ENCODE assay signal across 8 cellular contexts in genomic region chr11:10857604-10858504, GRCh38. TPM values are rescaled to one million over a fixed set of nuclear protein-coding genes. Genes with fewer than 3 reads are reported as not detected.
DNase-seq lines count a peak whose midpoint lies in the region; ATAC-seq and TF ChIP-seq lines count a peak whose summit lies in the region.

Gene ZBED5, minus strand, starts transcription at chr11:10858053. Its CDS starts 3,108 bp downstream, at chr11:10854945.

- H3K27me3 ChIP-seq in CD8-positive, alpha-beta memory T cell (ENCODE audit: insufficient read depth, low read length, poor library complexity, severe bottlenecking) = no peaks in the 10 kb centered on the region
- H3K27me3 ChIP-seq in lung (ENCODE audit: control insufficient read depth, insufficient read depth) = no peaks in the 10 kb centered on the region

- peak; percentile 90 to 97 (median 96) for DNase-seq in CD8-positive, alpha-beta memory T cell
- DNase-seq in HS-27A (ENCODE audit: low read depth) (peak; percentile 94), NK-92 (lab: John Stamatoyannopoulos, UW; ENCODE audit: unreplicated experiment) (peak; percentile 76), lung (ENCODE audit: low spot score) (peak; percentile 96)
- DNase-seq in activated CD8-positive, alpha-beta memory T cell treated with anti-CD3 and anti-CD28 coated beads for 1 hour (ENCODE audit: extremely low read depth in 1 of 2, low read depth in 1 of 2) = peak; percentile 84 to 92
- peak; percentile 90 for DNase-seq in effector CD4-positive, alpha-beta T cell
- DNase-seq in stimulated activated CD4-positive, alpha-beta T cell treated with anti-CD3 and anti-CD28 coated beads, TNF-alpha, amount 100 ng/mL, for 4 hours (ENCODE audit: low read depth in 3 of 3) = peak; percentile 84 to 92 (median 91)

- ATAC-seq in GM19467 (IDR thresholded peaks at IDR 0.05; ENCODE audit: unreplicated experiment) (peak; percentile 90), lung (ENCODE audit: insufficient read depth, low FRiP score) (peak; percentile 98)

- CTCF ChIA-PET in CD8-positive, alpha-beta memory T cell (lab: Charles Lee) = interaction anchor here (0.9 to 3.2 kb wide), 8 partner anchors 10 to 65 kb away, joined by 3 to 32 read pairs (median 6); partner anchors contain the start of gene EIF4G2

- H3K9me3 ChIP-seq in CD8-positive, alpha-beta memory T cell (ENCODE audit: low read length) = no peaks in the 10 kb centered on the region
- no peaks in the 10 kb centered on the region for H3K9me3 ChIP-seq in lung (ENCODE audit: control insufficient read depth in 2 of 2, insufficient read depth in 1 of 2, low read length in 1 of 2)

- H3K4me3 ChIP-seq in CD8-positive, alpha-beta memory T cell (ENCODE audit: low read length) = peak within 1 kb of the TSS; percentile 75
- peak within 1 kb of the TSS; percentile 92 for H3K4me3 ChIP-seq in lung

- H3K36me3 ChIP-seq in CD8-positive, alpha-beta memory T cell (ENCODE audit: insufficient read depth, low read length) = peaks cover 19% of the 10 kb centered on the region
- H3K36me3 ChIP-seq in lung (ENCODE audit: control insufficient read depth in 2 of 2, insufficient read depth in 2 of 2, low read length in 2 of 2) = peaks cover 1 to 19% of the 10 kb centered on the region in 2 donors

- H3K4me1 ChIP-seq in CD8-positive, alpha-beta memory T cell (ENCODE audit: insufficient read depth, low read length) = peaks cover 27% of the 10 kb centered on the region
- H3K4me1 ChIP-seq in lung (ENCODE audit: control insufficient read depth in 2 of 2, insufficient read depth in 2 of 2, low read length in 2 of 2) = peaks cover 0 to 7% of the 10 kb centered on the region in 2 donors

- H3K27me3 Mint-ChIP-seq in CD8-positive, alpha-beta memory T cell = no peaks in the 10 kb centered on the region

- H3K36me3 Mint-ChIP-seq in CD8-positive, alpha-beta memory T cell = peaks cover 5 to 49% (median 14%) of the 10 kb centered on the region in 3 donors

- peak within 1 kb of the TSS; percentile 96 to 100 (median 99) for H3K27ac Mint-ChIP-seq in CD8-positive, alpha-beta memory T cell

- H3K9me3 Mint-ChIP-seq in CD8-positive, alpha-beta memory T cell = no peaks in the 10 kb centered on the region

- TF ChIP-seq CTCF in lung (IDR thresholded peaks at IDR 0.05; ENCODE audit: control extremely low read depth, extremely low read depth) = no peak

- H3K4me3 Mint-ChIP-seq in CD8-positive, alpha-beta memory T cell = peak within 1 kb of the TSS; percentile 95 to 100 (median 99)

- H3K27ac ChIP-seq in CD8-positive, alpha-beta memory T cell (ENCODE audit: low read depth, low read length) = peak within 1 kb of the TSS; percentile 89
- peak within 1 kb of the TSS; percentile 99 for H3K27ac ChIP-seq in lung (ENCODE audit: low read depth in 1 of 2, low read length in 1 of 2)

- POLR2A ChIA-PET in CD8-positive, alpha-beta memory T cell (lab: Charles Lee) = interaction anchor here (0.6 to 8.1 kb wide), 11 partner anchors 9 to 1948 kb away, joined by 3 to 248 read pairs (median 4); partner anchors contain the start of genes CTR9 and EIF4G2

- 0 to 1% methylated on average over 70 to 72 of the region's 72 CpGs for WGBS in lung, 2 donors

- H3K4me1 Mint-ChIP-seq in CD8-positive, alpha-beta memory T cell = peaks cover 31 to 58% (median 56%) of the 10 kb centered on the region in 3 donors

RNA-seq across cellular contexts. Expression of gene ZBED5, which starts in this region (rescaled TPM):
- total RNA-seq in CD8-positive, alpha-beta memory T cell = 10 to 100 TPM; 45.7 to 51.9 TPM
- polyA plus RNA-seq in CD8-positive, alpha-beta memory T cell = 15.1 TPM
- total RNA-seq in lung = 10 to 100 TPM; 39.0 to 57.9 TPM
- 10 to 100 TPM; 18.0 to 40.8 TPM for polyA plus RNA-seq in lung

Comparison
In these comparisons a context has a peak if more than half of its experiments do, and no peak if none do; other contexts are left out.
1. Peak in every context shown above with its lines: DNase-seq, ATAC-seq, H3K4me3 ChIP-seq and H3K27ac ChIP-seq.